ENCODE assay signal across 28 cellular contexts in the genomic region with DNA sequence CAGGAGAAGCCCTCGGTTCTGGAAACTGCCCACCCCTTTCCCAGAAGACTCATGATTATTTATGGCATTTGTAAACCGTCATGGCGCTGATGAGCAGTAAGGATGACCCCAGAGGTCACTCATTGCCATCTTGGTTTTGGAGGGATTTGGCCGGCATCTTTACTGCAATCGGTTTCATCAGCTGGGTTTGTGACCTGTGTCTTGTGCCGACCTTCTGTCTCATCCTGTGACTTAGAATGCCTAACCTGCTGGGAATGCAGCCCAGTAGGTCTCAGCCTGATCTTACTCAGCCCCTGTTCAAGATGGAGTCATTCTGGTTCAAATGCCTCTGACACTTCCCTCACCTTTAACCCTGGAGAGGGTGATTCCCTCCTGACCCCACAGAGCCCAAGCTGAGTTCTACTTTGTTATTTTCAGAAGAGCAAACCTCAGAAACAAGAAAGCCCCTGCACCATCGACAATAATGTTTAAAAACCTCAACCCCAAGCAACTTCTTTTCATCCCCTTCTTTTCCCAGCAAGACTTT.
DNase-seq lines count a peak whose midpoint lies in the region; ATAC-seq and TF ChIP-seq lines count a peak whose summit lies in the region.
"Had no signal": no experiment of that assay in that cellular context is flagged by ENCODE, and none has a peak within 500 bp of the region (broad histone marks: within the 10 kb centered on the region; RNA-seq: fewer than 3 reads in every experiment).

No MANE protein-coding gene starts in this region.

- no peaks in the 10 kb centered on the region for H4K20me1 ChIP-seq in neural progenitor cell (ENCODE audit: low read depth)

- peak overlapping the region; percentile 33 for H3K4me3 ChIP-seq in CD8-positive, alpha-beta memory T cell (ENCODE audit: low read length)
- H3K4me3 ChIP-seq in neural progenitor cell (no peak overlapping the region), psoas muscle (no peak overlapping the region)
- H3K4me3 ChIP-seq: dorsolateral prefrontal cortex, gastrocnemius medialis, ovary, Peyer's patch had no signal

- CTCF ChIA-PET in activated CD4-positive, alpha-beta T cell treated with anti-CD3 and anti-CD28 coated beads, Interleukin-2, amount 10 ng/mL, durations not matched to agents 7 days and 5 days (lab: Charles Lee) = no interaction called here
- CTCF ChIA-PET in CD8-positive, alpha-beta memory T cell (lab: Charles Lee) = no interaction called here

- peaks cover 21% of the 10 kb centered on the region for H3K36me3 Mint-ChIP-seq in activated CD4-positive, alpha-beta T cell treated with anti-CD3 and anti-CD28 coated beads, Interleukin-2, amount 10 ng/mL, durations not matched to agents 7 days and 5 days (ENCODE audit: low read depth)
- H3K36me3 Mint-ChIP-seq in CD8-positive, alpha-beta memory T cell = peaks cover 0 to 2% (median 0%) of the 10 kb centered on the region in 3 donors
- H3K36me3 Mint-ChIP-seq in dendritic cell treated with granulocyte-macrophage colony-stimulating factor and Interleukin-4, amounts not matched to agents 40 ng/mL and 50 ng/mL, for 4 days (ENCODE audit: low read depth) = no peaks in the 10 kb centered on the region
- H3K36me3 Mint-ChIP-seq in neural progenitor cell = no peaks in the 10 kb centered on the region
- H3K36me3 Mint-ChIP-seq: brain had no signal

- H3K4me2 ChIP-seq in neural progenitor cell = no peak overlapping the region

- H3K27ac ChIP-seq in CD8-positive, alpha-beta memory T cell (ENCODE audit: low read depth, low read length) = no peak overlapping the region
- no peak overlapping the region for H3K27ac ChIP-seq in neural progenitor cell
- H3K27ac ChIP-seq in psoas muscle = no peak overlapping the region
- H3K27ac ChIP-seq: dorsolateral prefrontal cortex, gastrocnemius medialis, ovary, Peyer's patch, VCaP had no signal

- peaks cover 10% of the 10 kb centered on the region for H3K9me3 Mint-ChIP-seq in activated CD4-positive, alpha-beta T cell treated with anti-CD3 and anti-CD28 coated beads, Interleukin-2, amount 10 ng/mL, durations not matched to agents 7 days and 5 days
- peaks cover 0 to 2% (median 0%) of the 10 kb centered on the region in 5 donors for H3K9me3 Mint-ChIP-seq in CD8-positive, alpha-beta memory T cell
- no peaks in the 10 kb centered on the region for H3K9me3 Mint-ChIP-seq in dendritic cell treated with granulocyte-macrophage colony-stimulating factor and Interleukin-4, amounts not matched to agents 40 ng/mL and 50 ng/mL, for 4 days
- no peaks in the 10 kb centered on the region for H3K9me3 Mint-ChIP-seq in neural progenitor cell

- H3K36me3 ChIP-seq in CD8-positive, alpha-beta memory T cell (ENCODE audit: insufficient read depth, low read length) = no peaks in the 10 kb centered on the region
- H3K36me3 ChIP-seq in neural progenitor cell (no peaks in the 10 kb centered on the region), psoas muscle (ENCODE audit: insufficient read depth in 1 of 2, low read depth in 1 of 2) (no peaks in the 10 kb centered on the region)
- H3K36me3 ChIP-seq: gastrocnemius medialis, ovary, Peyer's patch had no signal

- peaks cover 2% of the 10 kb centered on the region for H3K27me3 Mint-ChIP-seq in activated CD4-positive, alpha-beta T cell treated with anti-CD3 and anti-CD28 coated beads, Interleukin-2, amount 10 ng/mL, durations not matched to agents 7 days and 5 days
- peaks cover 3% of the 10 kb centered on the region in 2 donors for H3K27me3 Mint-ChIP-seq in CD8-positive, alpha-beta memory T cell
- no peaks in the 10 kb centered on the region for H3K27me3 Mint-ChIP-seq in dendritic cell treated with granulocyte-macrophage colony-stimulating factor and Interleukin-4, amounts not matched to agents 40 ng/mL and 50 ng/mL, for 4 days
- H3K27me3 Mint-ChIP-seq in neural progenitor cell (ENCODE audit: insufficient read depth, low read depth) = peaks cover 10% of the 10 kb centered on the region
- H3K27me3 Mint-ChIP-seq: brain had no signal

- TF ChIP-seq CTCF in neural progenitor cell (IDR thresholded peaks at IDR 0.05) = no peak
- no peak for TF ChIP-seq CTCF in psoas muscle (IDR thresholded peaks at IDR 0.05)

- H3K9me3 ChIP-seq in CD8-positive, alpha-beta memory T cell (ENCODE audit: low read length) = no peaks in the 10 kb centered on the region
- H3K9me3 ChIP-seq in neural progenitor cell (ENCODE audit: low read depth) (no peaks in the 10 kb centered on the region), psoas muscle (no peaks in the 10 kb centered on the region)
- H3K9me3 ChIP-seq: gastrocnemius medialis, ovary, Peyer's patch had no signal

- intact Hi-C loops in dendritic cell treated with granulocyte-macrophage colony-stimulating factor and Interleukin-4, amounts not matched to agents 40 ng/mL and 50 ng/mL, for 4 days (cut with micrococcal nuclease) = loop anchor here (5.0 kb wide), 1 partner anchor 107 kb away; a partner anchor contains a TSS
- intact Hi-C loops in psoas muscle (cut with DNase I) = loop anchor here (5.0 kb wide), 2 partner anchors 227 to 397 kb away; no protein-coding TSS in a partner anchor

- POLR2A ChIA-PET in activated CD4-positive, alpha-beta T cell treated with anti-CD3 and anti-CD28 coated beads, Interleukin-2, amount 10 ng/mL, durations not matched to agents 7 days and 5 days (lab: Charles Lee) = no interaction called here
- POLR2A ChIA-PET in CD8-positive, alpha-beta memory T cell (lab: Charles Lee) = no interaction called here

- no peak overlapping the region for H2AFZ ChIP-seq in neural progenitor cell (replicated peaks)

- peaks cover 71% of the 10 kb centered on the region for H3K4me1 ChIP-seq in CD8-positive, alpha-beta memory T cell (ENCODE audit: insufficient read depth, low read length)
- H3K4me1 ChIP-seq in neural progenitor cell (peaks cover 29% of the 10 kb centered on the region), psoas muscle (no peaks in the 10 kb centered on the region)
- H3K4me1 ChIP-seq: gastrocnemius medialis, Peyer's patch had no signal

- no peaks in the 10 kb centered on the region for H3K27me3 ChIP-seq in CD8-positive, alpha-beta memory T cell (ENCODE audit: insufficient read depth, low read length, poor library complexity, severe bottlenecking)
- H3K27me3 ChIP-seq in neural progenitor cell = no peaks in the 10 kb centered on the region
- H3K27me3 ChIP-seq in psoas muscle (ENCODE audit: insufficient read depth in 3 of 3, low read length in 2 of 3) = peaks cover 0 to 16% (median 0%) of the 10 kb centered on the region in 3 donors
- H3K27me3 ChIP-seq: dorsolateral prefrontal cortex, ovary, Peyer's patch had no signal

- DNase-seq in activated CD4-positive, alpha-beta T cell treated with anti-CD3 and anti-CD28 coated beads, Interleukin-2, amount 10 ng/mL, durations not matched to agents 7 days and 5 days = no peak
- DNase-seq in activated CD4-positive, alpha-beta T cell treated with anti-CD3 and anti-CD28 coated beads for 4 hours = no peak
- DNase-seq in CD8-positive, alpha-beta memory T cell = no peak
- DNase-seq in neural progenitor cell (ENCODE audit: low spot score) (no peak), psoas muscle (no peak), GM03348 (ENCODE audit: low spot score) (no peak)
- DNase-seq: activated CD4-positive, alpha-beta T cell treated with anti-CD3 and anti-CD28 coated beads, Interleukin-2, amount 50 U/mL, for 1 hour; activated CD8-positive, alpha-beta memory T cell treated with anti-CD3 and anti-CD28 coated beads, Interleukin-2, amount 50 U/mL, for 48 hours; activated effector memory CD4-positive, alpha-beta T cell treated with Interleukin-2 at 50 U/mL for 16 hours; AML-193; dorsolateral prefrontal cortex; gastrocnemius medialis; GOT3; kidney glomerular epithelial cell; NCI-H1092 treated with DMSO at 0.1 percent for 48 hours; NCI-H187; NCI-H2171; NCI-H82; ovary; Peyer's patch; SHP77 treated with DMSO at 0.1 percent for 48 hours; small intestine; stimulated activated naive CD8-positive, alpha-beta T cell treated with anti-CD3 and anti-CD28 coated beads, Interleukin-15, Interleukin-2, amounts not matched to agents 100 U/mL and 50 U/mL, for 24 hours; T-helper 9 cell had no signal

- peaks cover 12% of the 10 kb centered on the region for H3F3A ChIP-seq in neural progenitor cell (ENCODE audit: low read depth)

- H3K27ac Mint-ChIP-seq in activated CD4-positive, alpha-beta T cell treated with anti-CD3 and anti-CD28 coated beads, Interleukin-2, amount 10 ng/mL, durations not matched to agents 7 days and 5 days = peak overlapping the region; percentile 97
- peak overlapping the region in 3 of 8 donors; percentile 36 to 74 (median 38) for H3K27ac Mint-ChIP-seq in CD8-positive, alpha-beta memory T cell
- H3K27ac Mint-ChIP-seq in dendritic cell treated with granulocyte-macrophage colony-stimulating factor and Interleukin-4, amounts not matched to agents 40 ng/mL and 50 ng/mL, for 4 days = peak overlapping the region; percentile 75
- H3K27ac Mint-ChIP-seq in neural progenitor cell = no peak overlapping the region

- WGBS in psoas muscle, 3 donors = 56 to 68% (median 59%) methylated on average over 7 of the region's 7 CpGs

- H3K79me2 ChIP-seq in neural progenitor cell (ENCODE audit: low read depth) = no peaks in the 10 kb centered on the region

- no peak overlapping the region for H3K4me3 Mint-ChIP-seq in activated CD4-positive, alpha-beta T cell treated with anti-CD3 and anti-CD28 coated beads, Interleukin-2, amount 10 ng/mL, durations not matched to agents 7 days and 5 days
- peak overlapping the region in 4 of 7 donors; percentile 83 to 88 (median 85) for H3K4me3 Mint-ChIP-seq in CD8-positive, alpha-beta memory T cell
- H3K4me3 Mint-ChIP-seq in dendritic cell treated with granulocyte-macrophage colony-stimulating factor and Interleukin-4, amounts not matched to agents 40 ng/mL and 50 ng/mL, for 4 days = no peak overlapping the region
- H3K4me3 Mint-ChIP-seq in neural progenitor cell = peak overlapping the region; percentile 24

- ATAC-seq in psoas muscle (no peak), HG02840 (IDR thresholded peaks at IDR 0.05; ENCODE audit: low FRiP score, unreplicated experiment) (no peak)
- ATAC-seq: gastrocnemius medialis had no signal

- H3K9ac ChIP-seq in neural progenitor cell = no peak overlapping the region

- H3K4me1 Mint-ChIP-seq in activated CD4-positive, alpha-beta T cell treated with anti-CD3 and anti-CD28 coated beads, Interleukin-2, amount 10 ng/mL, durations not matched to agents 7 days and 5 days = peaks cover 71% of the 10 kb centered on the region
- peaks cover 68 to 76% (median 69%) of the 10 kb centered on the region in 3 donors for H3K4me1 Mint-ChIP-seq in CD8-positive, alpha-beta memory T cell
- H3K4me1 Mint-ChIP-seq in dendritic cell treated with granulocyte-macrophage colony-stimulating factor and Interleukin-4, amounts not matched to agents 40 ng/mL and 50 ng/mL, for 4 days (ENCODE audit: low read depth) = peaks cover 64% of the 10 kb centered on the region
- H3K4me1 Mint-ChIP-seq in neural progenitor cell = peaks cover 60% of the 10 kb centered on the region

Comparison
In these comparisons a context has a peak if more than half of its experiments do, and no peak if none do; other contexts are left out.
1. H3K4me3 Mint-ChIP-seq: peak in CD8-positive, alpha-beta memory T cell (4 of 7) and neural progenitor cell (single experiment); none in activated CD4-positive, alpha-beta T cell treated with anti-CD3 and anti-CD28 coated beads, Interleukin-2, amount 10 ng/mL, durations not matched to agents 7 days and 5 days (single experiment) and dendritic cell treated with granulocyte-macrophage colony-stimulating factor and Interleukin-4, amounts not matched to agents 40 ng/mL and 50 ng/mL, for 4 days (single experiment).